8 cellular contexts compared by ENCODE assay signal in the genomic region with DNA sequence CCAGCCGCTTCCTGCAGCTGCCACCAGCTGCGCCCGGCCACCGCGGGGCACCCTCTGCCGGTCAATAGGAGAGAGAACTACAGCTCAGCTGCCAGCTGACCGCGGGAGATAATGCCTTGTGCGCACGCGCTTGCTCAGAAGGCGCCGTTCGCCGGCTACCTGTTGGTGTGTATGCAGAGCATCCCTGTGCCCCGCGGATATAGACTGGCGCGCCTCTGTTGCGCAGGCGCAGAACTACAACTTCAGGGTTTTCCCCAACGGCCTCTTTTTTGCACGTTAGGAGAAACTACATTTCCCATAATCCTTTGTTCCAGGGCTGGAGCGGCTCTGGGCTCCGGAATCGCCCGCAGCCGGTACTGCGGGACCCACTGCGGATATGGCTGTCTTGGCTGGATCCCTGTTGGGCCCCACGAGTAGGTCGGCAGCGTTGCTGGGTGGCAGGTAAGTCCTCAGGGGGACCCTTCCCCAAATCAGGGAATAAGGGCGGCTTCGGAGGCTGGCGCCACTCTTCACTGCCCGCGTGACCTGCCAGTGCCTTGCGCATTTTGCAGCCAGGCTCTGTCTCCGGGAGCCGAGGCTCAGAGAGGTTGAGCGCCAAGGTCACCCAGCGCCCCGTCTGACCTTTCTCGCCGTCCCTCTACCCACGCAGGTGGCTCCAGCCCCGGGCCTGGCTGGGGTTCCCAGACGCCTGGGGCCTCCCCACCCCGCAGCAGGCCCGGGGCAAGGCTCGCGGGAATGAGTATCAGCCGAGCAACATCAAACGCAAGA. TPM values are rescaled to one million over a fixed set of nuclear protein-coding genes. Genes with fewer than 3 reads are reported as not detected.
DNase-seq lines count a peak whose midpoint lies in the region; ATAC-seq lines count a peak whose summit lies in the region.

A gene (plus strand): TSS at position 356 of the 768 bp plus-strand sequence. CDS start 21 bp downstream, at position 377.

- H3K36me3 Mint-ChIP-seq in effector memory CD8-positive, alpha-beta T cell (ENCODE audit: insufficient read depth) = peaks cover 23% of the 10 kb centered on the region
- H3K36me3 Mint-ChIP-seq in memory B cell = no peaks in the 10 kb centered on the region

- H3K4me3 Mint-ChIP-seq in effector memory CD8-positive, alpha-beta T cell = peak within 1 kb of the TSS; percentile 84 to 86
- H3K4me3 Mint-ChIP-seq in memory B cell = peak within 1 kb of the TSS; percentile 87

- DNase-seq in COLO668 (lab: John Stamatoyannopoulos, UW; ENCODE audit: unreplicated experiment) (peak; percentile 99), HT-29 (ENCODE audit: low spot score) (peak; percentile 97), NOMO-1 (lab: John Stamatoyannopoulos, UW; ENCODE audit: unreplicated experiment in 2 of 2) (peak; percentile 98 to 99), memory B cell (ENCODE audit: low spot score in 2 of 2) (peak; percentile 87 to 93)
- peak; percentile 84 to 93 for DNase-seq in activated CD8-positive, alpha-beta memory T cell treated with anti-CD3 and anti-CD28 coated beads for 4 hours (ENCODE audit: low read depth in 2 of 2)
- DNase-seq in effector memory CD8-positive, alpha-beta T cell = peak; percentile 88 to 92 (median 91)
- DNase-seq in stimulated activated CD8-positive, alpha-beta memory T cell treated with anti-CD3 and anti-CD28 coated beads, Interleukin-12 subunit alpha, Interleukin-12 subunit beta, amount 100 ng/mL, for 4 hours (ENCODE audit: low read depth) = peak; percentile 87

- ATAC-seq in GM19468 (IDR thresholded peaks at IDR 0.05; ENCODE audit: extremely low read depth, unreplicated experiment) = peak; percentile 43
- ATAC-seq in effector memory CD8-positive, alpha-beta T cell (replicated peaks) = peak; percentile 61
- ATAC-seq in memory B cell (ENCODE audit: low read depth) = peak; percentile 66

- H3K9me3 Mint-ChIP-seq in effector memory CD8-positive, alpha-beta T cell = no peaks in the 10 kb centered on the region
- H3K9me3 Mint-ChIP-seq in memory B cell = no peaks in the 10 kb centered on the region

- H3K4me1 Mint-ChIP-seq in effector memory CD8-positive, alpha-beta T cell (ENCODE audit: low read depth in 2 of 2) = peaks cover 36 to 41% of the 10 kb centered on the region in 2 donors
- peaks cover 34% of the 10 kb centered on the region for H3K4me1 Mint-ChIP-seq in memory B cell

- peak within 1 kb of the TSS in 1 of 2 donors; percentile 70 for H3K27ac Mint-ChIP-seq in effector memory CD8-positive, alpha-beta T cell
- H3K27ac Mint-ChIP-seq in memory B cell = peak within 1 kb of the TSS; percentile 80

- H3K27me3 Mint-ChIP-seq in effector memory CD8-positive, alpha-beta T cell = no peaks in the 10 kb centered on the region
- H3K27me3 Mint-ChIP-seq in memory B cell = no peaks in the 10 kb centered on the region

RNA-seq across cellular contexts. Expression of the gene that starts here (rescaled TPM):
- total RNA-seq in HT-29 (2014; rRNA removed; shearing (Covaris generic)) = 94.6 and 106 TPM in 2 replicates

Comparison
In these comparisons a context has a peak if more than half of its experiments do, and no peak if none do; other contexts are left out.
1. Peak in every context shown above with its lines: DNase-seq and ATAC-seq.